14 cellular contexts compared by ENCODE assay signal in genomic region chr3:33807190-33807589, GRCh38. TPM values are rescaled to one million over a fixed set of nuclear protein-coding genes. Genes with fewer than 3 reads are reported as not detected.
DNase-seq lines count a peak whose midpoint lies in the region; ATAC-seq, FAIRE-seq and TF ChIP-seq lines count a peak whose summit lies in the region.
"Had no signal": no experiment of that assay in that cellular context is flagged by ENCODE, and none has a peak within 500 bp of the region (broad histone marks: within the 10 kb centered on the region; RNA-seq: fewer than 3 reads in every experiment).

No MANE protein-coding gene starts in this region.

- no peak for TF ChIP-seq POLR2A in A549 (IDR thresholded peaks at IDR 0.05; ENCODE audit: low read length)

- peak; percentile 40 to 43; a peak in 2 of 6 replicates for ATAC-seq in A549
- ATAC-seq in mucosa of descending colon = peak; percentile 88
- ATAC-seq: stimulated activated memory B cell treated with anti-CD40 and anti-IgM and Interleukin-4, amounts not matched to agents 10 μg/mL and 1 μg/mL and 100 μg/mL, for 72 hours had no signal

- peak overlapping the region; percentile 38 for H3K4me2 ChIP-seq in A549

- TF ChIP-seq EP300 in A549 (IDR thresholded peaks at IDR 0.05) = no peak

- TF ChIP-seq CTCF in A549 (IDR thresholded peaks at IDR 0.05) (no peak), mucosa of descending colon (IDR thresholded peaks at IDR 0.05) (no peak)

- no peak for DNase-seq in A549 (ENCODE audit: low read depth in 1 of 2, low spot score in 1 of 2)
- peak; percentile 76 for DNase-seq in NCI-H2029 (lab: John Stamatoyannopoulos, UW)
- DNase-seq in epithelial cell of prostate (ENCODE audit: low read depth, low spot score) = no peak
- DNase-seq in mucosa of descending colon = peak in 2 of 3 donors; percentile 72 to 80
- DNase-seq in putamen (ENCODE audit: low spot score) = no peak
- no peak for DNase-seq in NCI-H2171 (lab: John Stamatoyannopoulos, UW)
- DNase-seq in activated CD4-positive, CD25-positive, alpha-beta regulatory T cell (lab: John Stamatoyannopoulos, UW) = no peak
- DNase-seq in mesenteric fat pad (ENCODE audit: low spot score) = no peak
- DNase-seq: activated CD4-positive, alpha-beta T cell treated with anti-CD3 and anti-CD28 coated beads for 4 hours; activated gamma-delta T cell; caudate nucleus; stimulated activated CD4-positive, alpha-beta T cell treated with anti-CD3 and anti-CD28 coated beads, Interleukin-2, amount 100 ng/mL, for 24 hours had no signal

- TF ChIP-seq RAD21 in A549 (conservative IDR thresholded peaks at IDR 0.05 in 1 of 2, IDR thresholded peaks at IDR 0.05 in 1 of 2) = no peak

- H3K27ac ChIP-seq in A549 = peak overlapping the region in 1 of 2 experiments; percentile 37; a peak in 3 of 6 replicates
- H3K27ac ChIP-seq in epithelial cell of prostate = peak overlapping the region; percentile 25

- CTCF ChIA-PET in A549 (lab: Yijun Ruan, JAX) = interaction anchor here (0.9 kb wide), 1 partner anchor 20 kb away, joined by 3 read pairs; no protein-coding TSS in a partner anchor

- no peak for FAIRE-seq in A549 (lab: Jason Lieb, UNC)
- FAIRE-seq: GM18507 had no signal

- WGBS in A549 (ENCODE audit: missing lambda C conversion rate) = 38% methylated on average over 2 of the region's 2 CpGs

- H3K4me3 ChIP-seq in A549 (no peak overlapping the region), mucosa of descending colon (no peak overlapping the region)

- H3K36me3 ChIP-seq in mucosa of descending colon (ENCODE audit: low read depth) = no peaks in the 10 kb centered on the region

- intact Hi-C loops in mucosa of descending colon (cut with DNase I, micrococcal nuclease) = no loop called here

- peaks cover 30% of the 10 kb centered on the region for H3K4me1 ChIP-seq in A549
- H3K4me1 ChIP-seq in mucosa of descending colon (ENCODE audit: low read depth) = peaks cover 32% of the 10 kb centered on the region

- H3K9me3 ChIP-seq in A549 (no peaks in the 10 kb centered on the region), mucosa of descending colon (no peaks in the 10 kb centered on the region)

- POLR2A ChIA-PET in A549 (lab: Yijun Ruan, JAX) = interaction anchor here (2.4 kb wide), 1 partner anchor 8 kb away, joined by 10 read pairs; the partner anchor contains the start of gene PDCD6IP

TF ChIP-seq in A549, 52 proteins besides CTCF, POLR2A, EP300 and RAD21:
- TF ChIP-seq TP53 (CRISPR knock-in tag; IDR thresholded peaks at IDR 0.05) (no peak), EHMT2 (IDR thresholded peaks at IDR 0.05; ENCODE audit: low read depth) (no peak), SREBF2 (IDR thresholded peaks at IDR 0.05) (no peak), FOSB (CRISPR knock-in tag; IDR thresholded peaks at IDR 0.05) (no peak), NPAS2 (CRISPR knock-in tag; IDR thresholded peaks at IDR 0.05; ENCODE audit: borderline replicate concordance) (no peak), MAFK (IDR thresholded peaks at IDR 0.05; ENCODE audit: partially characterized antibody) (peak; percentile 98), POLR2AphosphoS2 (conservative IDR thresholded peaks at IDR 0.05; ENCODE audit: low read length) (no peak), SMC3 (IDR thresholded peaks at IDR 0.05) (no peak), NFE2L2 (conservative IDR thresholded peaks at IDR 0.05; ENCODE audit: low read length) (peak; percentile 81)

RNA-seq across cellular contexts. Expression of gene PDCD6IP, which starts 8.8 kb away (rescaled TPM):
- polyA plus RNA-seq in A549 (2011; rRNA removed) (180 and 221 TPM in 2 replicates), A549 (2017; fragmentation: RNase III; extraction: RNeasy Plus Mini Kit Qiagen cat#74134 plus additional on column Dnase treatment) (136 to 149 TPM (median 145 TPM) in 3 replicates)
- 58.3 and 126 TPM in 2 replicates for polyA plus RNA-seq in A549 (2012; cell fraction: cytosol; rRNA removed)
- 150 and 259 TPM in 2 replicates for polyA plus RNA-seq in A549 (2012; cell fraction: nucleus; rRNA removed)
- polyA minus RNA-seq in A549 (2011; rRNA and poly(A)+ RNA removed) = 98.9 and 126 TPM in 2 replicates
- total RNA-seq in mucosa of descending colon (100 to 1,000 TPM; 305 to 521 (median 428) TPM), mesenteric fat pad (256 TPM)

Comparison
In these comparisons a context has a peak if more than half of its experiments do, and no peak if none do; other contexts are left out.
1. DNase-seq: peak in NCI-H2029 (single experiment) and mucosa of descending colon (2 of 3); none in A549 (0 of 2), epithelial cell of prostate (single experiment), putamen (single experiment), NCI-H2171 (single experiment), activated CD4-positive, CD25-positive, alpha-beta regulatory T cell (0 of 4) and mesenteric fat pad (single experiment).